Comparison of ENCODE assay signal across 2 cellular contexts in the genomic region with DNA sequence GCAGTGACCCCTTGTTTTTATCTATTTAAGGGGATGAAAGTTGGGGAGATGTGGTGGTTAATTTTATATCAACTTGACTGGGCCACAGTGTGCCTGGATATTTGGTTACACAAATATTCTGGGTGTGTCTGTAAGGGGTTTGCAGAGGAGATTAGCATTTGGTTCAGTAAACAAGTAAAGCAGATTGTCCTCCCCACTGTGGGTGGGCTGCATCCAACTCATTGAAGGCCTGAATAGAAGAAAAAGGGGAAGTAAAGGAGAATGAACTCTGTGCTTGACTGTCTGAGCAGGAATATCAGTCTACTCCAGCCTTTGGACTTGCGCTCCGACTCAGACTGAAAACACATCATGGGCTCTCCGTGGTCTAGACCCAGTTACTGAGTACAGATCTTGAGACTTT.
TF ChIP-seq lines count a peak whose summit lies in the region.

No MANE protein-coding gene starts in this region.

TF ChIP-seq in GM23338, 12 proteins besides CTCF, POLR2A, EP300 and RAD21:
- TF ChIP-seq, protein P1, sequence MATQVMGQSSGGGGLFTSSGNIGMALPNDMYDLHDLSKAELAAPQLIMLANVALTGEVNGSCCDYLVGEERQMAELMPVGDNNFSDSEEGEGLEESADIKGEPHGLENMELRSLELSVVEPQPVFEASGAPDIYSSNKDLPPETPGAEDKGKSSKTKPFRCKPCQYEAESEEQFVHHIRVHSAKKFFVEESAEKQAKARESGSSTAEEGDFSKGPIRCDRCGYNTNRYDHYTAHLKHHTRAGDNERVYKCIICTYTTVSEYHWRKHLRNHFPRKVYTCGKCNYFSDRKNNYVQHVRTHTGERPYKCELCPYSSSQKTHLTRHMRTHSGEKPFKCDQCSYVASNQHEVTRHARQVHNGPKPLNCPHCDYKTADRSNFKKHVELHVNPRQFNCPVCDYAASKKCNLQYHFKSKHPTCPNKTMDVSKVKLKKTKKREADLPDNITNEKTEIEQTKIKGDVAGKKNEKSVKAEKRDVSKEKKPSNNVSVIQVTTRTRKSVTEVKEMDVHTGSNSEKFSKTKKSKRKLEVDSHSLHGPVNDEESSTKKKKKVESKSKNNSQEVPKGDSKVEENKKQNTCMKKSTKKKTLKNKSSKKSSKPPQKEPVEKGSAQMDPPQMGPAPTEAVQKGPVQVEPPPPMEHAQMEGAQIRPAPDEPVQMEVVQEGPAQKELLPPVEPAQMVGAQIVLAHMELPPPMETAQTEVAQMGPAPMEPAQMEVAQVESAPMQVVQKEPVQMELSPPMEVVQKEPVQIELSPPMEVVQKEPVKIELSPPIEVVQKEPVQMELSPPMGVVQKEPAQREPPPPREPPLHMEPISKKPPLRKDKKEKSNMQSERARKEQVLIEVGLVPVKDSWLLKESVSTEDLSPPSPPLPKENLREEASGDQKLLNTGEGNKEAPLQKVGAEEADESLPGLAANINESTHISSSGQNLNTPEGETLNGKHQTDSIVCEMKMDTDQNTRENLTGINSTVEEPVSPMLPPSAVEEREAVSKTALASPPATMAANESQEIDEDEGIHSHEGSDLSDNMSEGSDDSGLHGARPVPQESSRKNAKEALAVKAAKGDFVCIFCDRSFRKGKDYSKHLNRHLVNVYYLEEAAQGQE (IDR thresholded peaks at IDR 0.05; ENCODE audit: unreplicated experiment), result no peak
- TF ChIP-seq EZH2 (IDR thresholded peaks at IDR 0.05; ENCODE audit: low read depth, unreplicated experiment) (no peak), STAT1 (IDR thresholded peaks at IDR 0.05; ENCODE audit: unreplicated experiment) (no peak)

TF ChIP-seq in WTC11, 78 proteins besides CTCF, POLR2A, EP300 and RAD21 (continued from another document):
- TF ChIP-seq, protein P2, sequence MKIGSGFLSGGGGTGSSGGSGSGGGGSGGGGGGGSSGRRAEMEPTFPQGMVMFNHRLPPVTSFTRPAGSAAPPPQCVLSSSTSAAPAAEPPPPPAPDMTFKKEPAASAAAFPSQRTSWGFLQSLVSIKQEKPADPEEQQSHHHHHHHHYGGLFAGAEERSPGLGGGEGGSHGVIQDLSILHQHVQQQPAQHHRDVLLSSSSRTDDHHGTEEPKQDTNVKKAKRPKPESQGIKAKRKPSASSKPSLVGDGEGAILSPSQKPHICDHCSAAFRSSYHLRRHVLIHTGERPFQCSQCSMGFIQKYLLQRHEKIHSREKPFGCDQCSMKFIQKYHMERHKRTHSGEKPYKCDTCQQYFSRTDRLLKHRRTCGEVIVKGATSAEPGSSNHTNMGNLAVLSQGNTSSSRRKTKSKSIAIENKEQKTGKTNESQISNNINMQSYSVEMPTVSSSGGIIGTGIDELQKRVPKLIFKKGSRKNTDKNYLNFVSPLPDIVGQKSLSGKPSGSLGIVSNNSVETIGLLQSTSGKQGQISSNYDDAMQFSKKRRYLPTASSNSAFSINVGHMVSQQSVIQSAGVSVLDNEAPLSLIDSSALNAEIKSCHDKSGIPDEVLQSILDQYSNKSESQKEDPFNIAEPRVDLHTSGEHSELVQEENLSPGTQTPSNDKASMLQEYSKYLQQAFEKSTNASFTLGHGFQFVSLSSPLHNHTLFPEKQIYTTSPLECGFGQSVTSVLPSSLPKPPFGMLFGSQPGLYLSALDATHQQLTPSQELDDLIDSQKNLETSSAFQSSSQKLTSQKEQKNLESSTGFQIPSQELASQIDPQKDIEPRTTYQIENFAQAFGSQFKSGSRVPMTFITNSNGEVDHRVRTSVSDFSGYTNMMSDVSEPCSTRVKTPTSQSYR (CRISPR knock-in tag; IDR thresholded peaks at IDR 0.05), result no peak
- TF ChIP-seq, protein P3, sequence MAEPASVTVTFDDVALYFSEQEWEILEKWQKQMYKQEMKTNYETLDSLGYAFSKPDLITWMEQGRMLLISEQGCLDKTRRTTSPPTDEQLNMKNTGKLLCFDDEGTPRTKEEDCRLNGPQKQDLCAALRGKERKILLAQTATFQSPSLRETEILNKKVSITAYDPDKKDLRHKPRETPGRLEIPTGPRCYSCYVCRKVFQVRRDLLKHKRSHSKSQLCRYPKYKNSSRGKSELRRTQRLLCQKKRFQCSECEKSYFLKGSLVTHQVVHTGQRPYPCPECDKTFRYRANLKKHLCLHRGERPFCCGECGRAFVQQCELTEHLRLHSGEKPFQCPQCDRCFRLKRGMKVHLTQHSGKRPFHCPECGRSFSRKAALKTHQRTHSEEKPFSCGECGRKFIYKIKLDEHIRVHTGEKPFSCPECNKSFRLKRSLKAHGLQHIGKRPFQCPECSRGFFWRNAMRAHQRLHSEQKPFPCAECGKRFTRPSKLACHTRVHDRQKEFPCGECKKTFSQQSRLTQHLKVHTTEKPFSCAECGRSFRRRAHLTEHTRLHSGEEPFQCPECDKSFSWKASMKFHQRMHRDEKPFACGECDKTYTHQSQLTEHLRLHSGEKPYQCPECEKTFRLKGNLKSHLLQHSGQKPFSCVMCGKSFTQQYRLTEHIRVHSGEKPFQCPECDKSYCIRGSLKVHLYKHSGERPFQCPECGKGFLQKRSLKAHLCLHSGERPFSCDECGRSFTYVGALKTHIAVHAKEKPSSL (CRISPR knock-in tag; conservative IDR thresholded peaks at IDR 0.05), result no peak
TF ChIP-seq in WTC11: peak in this region for 0.
